ENCODE assay signal across 8 cellular contexts in the genomic region with DNA sequence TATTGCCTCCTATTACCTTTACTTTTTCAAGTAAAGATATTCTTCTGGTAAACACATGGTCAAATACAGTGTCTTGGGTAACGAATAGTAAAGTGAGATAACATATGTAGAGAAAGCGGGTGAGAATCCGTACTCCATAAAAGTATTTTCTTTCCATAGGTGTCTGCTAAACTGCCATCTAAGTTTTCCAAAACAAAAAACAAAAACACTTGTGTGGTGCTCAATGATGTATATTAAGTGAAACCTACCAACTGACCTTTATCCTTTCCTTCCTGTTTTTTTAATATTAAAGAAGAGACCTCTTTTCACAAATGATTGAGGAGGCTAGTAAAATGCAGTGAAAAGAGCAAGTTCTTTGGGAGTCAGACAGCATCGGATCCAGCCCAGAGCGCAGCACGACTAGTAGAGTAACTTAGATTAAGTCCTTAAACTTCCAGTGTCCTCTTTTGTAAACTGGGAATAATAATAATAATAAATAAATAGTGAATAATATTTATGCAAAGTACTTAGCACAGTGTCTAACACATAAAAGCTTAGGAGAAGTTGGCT. TPM values are rescaled to one million over a fixed set of nuclear protein-coding genes. Genes with fewer than 3 reads are reported as not detected.
DNase-seq lines count a peak whose midpoint lies in the region; ATAC-seq, FAIRE-seq and TF ChIP-seq lines count a peak whose summit lies in the region.

No MANE protein-coding gene starts in this region.

- H3K9me1 ChIP-seq in keratinocyte (ENCODE audit: control insufficient read depth, extremely low read depth, insufficient read depth, low read length), result no peaks in the 10 kb centered on the region

- H3K27me3 ChIP-seq in BLaER1 (no peaks in the 10 kb centered on the region), keratinocyte (ENCODE audit: control insufficient read depth, extremely low read depth, insufficient read depth, low read length) (no peaks in the 10 kb centered on the region), upper lobe of right lung (no peaks in the 10 kb centered on the region)

- H3K4me2 ChIP-seq in BLaER1 (peak overlapping the region; percentile 95), keratinocyte (ENCODE audit: control insufficient read depth, extremely low read depth, insufficient read depth, low read depth, low read length) (peak overlapping the region; percentile 91)

- H3K9ac ChIP-seq in BLaER1 (peak overlapping the region; percentile 88), keratinocyte (ENCODE audit: control insufficient read depth, extremely low read depth, insufficient read depth, low read length) (peak overlapping the region; percentile 99)

- ATAC-seq in upper lobe of right lung (no peak), HG02571 (IDR thresholded peaks at IDR 0.05; ENCODE audit: unreplicated experiment) (no peak)

- dilution Hi-C loops in keratinocyte (cut with MboI; ENCODE audit: extremely low pct_ligation_motif_present, low sequenced_read_pairs), result no loop called here

- no peak for TF ChIP-seq CTCF in HEK293 (tag by site-specific recombination; IDR thresholded peaks at IDR 0.05)
- TF ChIP-seq CTCF in WI38 (IDR thresholded peaks at IDR 0.05; ENCODE audit: low read depth, low read length), result no peak
- TF ChIP-seq CTCF in keratinocyte (optimal IDR thresholded peaks at IDR 0.05 in 1 of 3, IDR thresholded peaks at IDR 0.05 in 1 of 3, conservative IDR thresholded peaks at IDR 0.05 in 1 of 3; ENCODE audit: extremely low read depth in 1 of 3, insufficient read depth in 2 of 3, low read length in 3 of 3), result no peak
- TF ChIP-seq CTCF in upper lobe of right lung (IDR thresholded peaks at IDR 0.05), result no peak

- H4K20me1 ChIP-seq in BLaER1 (peaks cover 7% of the 10 kb centered on the region; the same call in 1 of the 2 replicates), keratinocyte (ENCODE audit: control insufficient read depth, extremely low read depth, insufficient read depth, low read length) (no peaks in the 10 kb centered on the region)

- H3K36me3 ChIP-seq in BLaER1 (peaks cover 23% of the 10 kb centered on the region), HEK293 (ENCODE audit: control insufficient read depth in 2 of 2, insufficient read depth in 1 of 2, low read length in 2 of 2) (peaks cover 0 to 9% of the 10 kb centered on the region in 2 experiments; a peak in 1 of 3 replicates), keratinocyte (ENCODE audit: control insufficient read depth in 2 of 2, extremely low read depth in 1 of 2, insufficient read depth in 2 of 2, low read length in 2 of 2) (peaks cover 0 to 3% of the 10 kb centered on the region in 2 experiments), upper lobe of right lung (peaks cover 3% of the 10 kb centered on the region)

- peak overlapping the region; percentile 87 for H3K27ac ChIP-seq in BLaER1
- no peak overlapping the region; the same call in 1 of the 2 replicates for H3K27ac ChIP-seq in HEK293 (ENCODE audit: extremely low read depth, low read depth, low read length)
- H3K27ac ChIP-seq in keratinocyte (ENCODE audit: control insufficient read depth, insufficient read depth, low read length), result peak overlapping the region; percentile 97
- peak overlapping the region; percentile 88 for H3K27ac ChIP-seq in upper lobe of right lung

- no peak for FAIRE-seq in keratinocyte (lab: Jason Lieb, UNC)

- H3K4me3 ChIP-seq in BLaER1 (peak overlapping the region; percentile 84), HEK293 (ENCODE audit: low read depth, low read length) (peak overlapping the region; percentile 84), WI38 (ENCODE audit: low read depth, low read length) (peak overlapping the region; percentile 97), keratinocyte (ENCODE audit: control insufficient read depth in 2 of 3, extremely low read depth in 1 of 3, insufficient read depth in 2 of 3, low read depth in 1 of 3, low read length in 3 of 3) (peak overlapping the region in 2 of 3 experiments; percentile 93), upper lobe of right lung (peak overlapping the region; percentile 97)

- H2AFZ ChIP-seq in keratinocyte (ENCODE audit: control insufficient read depth, low read length), result peak overlapping the region; percentile 87

- POLR2A ChIA-PET in HEK293 (lab: Yijun Ruan, JAX), result interaction anchor here (0.6 to 2.2 kb wide), 6 partner anchors 69 to 1060 kb away, joined by 3 to 6 read pairs (median 3); partner anchors contain the start of genes E2F3 and SOX4

- CTCF ChIA-PET in HEK293 (lab: Yijun Ruan, JAX), result interaction anchor here (0.6 to 1.5 kb wide), 4 partner anchors 12 to 241 kb away, joined by 3 to 4 read pairs (median 3); no protein-coding TSS in a partner anchor

- H3K4me1 ChIP-seq in BLaER1, result peaks cover 22% of the 10 kb centered on the region
- no peaks in the 10 kb centered on the region for H3K4me1 ChIP-seq in HEK293 (ENCODE audit: control insufficient read depth, insufficient read depth, low read length)
- H3K4me1 ChIP-seq in keratinocyte (ENCODE audit: control insufficient read depth, extremely low read depth, insufficient read depth, low read length), result peaks cover 8% of the 10 kb centered on the region
- peaks cover 5% of the 10 kb centered on the region for H3K4me1 ChIP-seq in upper lobe of right lung

- H3K9me3 ChIP-seq in BLaER1, result no peaks in the 10 kb centered on the region
- H3K9me3 ChIP-seq in HEK293 (ENCODE audit: control insufficient read depth, insufficient read depth, low read depth, low read length), result no peaks in the 10 kb centered on the region
- no peaks in the 10 kb centered on the region for H3K9me3 ChIP-seq in keratinocyte (ENCODE audit: control insufficient read depth, low read depth, low read length)
- H3K9me3 ChIP-seq in upper lobe of right lung, result no peaks in the 10 kb centered on the region

- intact Hi-C loops in upper lobe of right lung (cut with DNase I), result no loop called here

- DNase-seq in keratinocyte (ENCODE audit: low read depth, low spot score) (no peak), upper lobe of right lung (no peak), anterior cingulate cortex (lab: John Stamatoyannopoulos, UW) (no peak), DMS153 treated with DMSO at 0.1 percent for 48 hours (lab: John Stamatoyannopoulos, UW; ENCODE audit: unreplicated experiment) (no peak)

- H3K79me2 ChIP-seq in keratinocyte (ENCODE audit: control insufficient read depth, insufficient read depth, low read length), result peaks cover 20% of the 10 kb centered on the region

TF ChIP-seq in HEK293, 187 proteins besides CTCF, POLR2A, EP300 and RAD21:
- TF ChIP-seq ZNF558 (tag by site-specific recombination; IDR thresholded peaks at IDR 0.05) (0 out of 2 replicates have a peak, but pooled peaks have one; percentile 16), IKZF3 (tag by site-specific recombination; IDR thresholded peaks at IDR 0.05) (0 out of 2 replicates have a peak, but pooled peaks have one; percentile 12), ZNF354C (tag by site-specific recombination; IDR thresholded peaks at IDR 0.05; ENCODE audit: borderline replicate concordance, low read depth) (no peak), ZNF707 (tag by site-specific recombination; IDR thresholded peaks at IDR 0.05) (no peak), ZNF335 (tag by site-specific recombination; conservative IDR thresholded peaks at IDR 0.05) (peak; percentile 62)

RNA-seq across cellular contexts. Expression of gene CDKAL1, which starts 0.4 kb away (rescaled TPM):
- polyA plus RNA-seq in keratinocyte, result 5.3 to 5.9 TPM (median 5.6 TPM) in 3 replicates
- polyA plus RNA-seq in keratinocyte (2011; ENCODE audit: low read depth), result 6.0 TPM
- 3.3 and 6.3 TPM in 2 replicates for polyA plus RNA-seq in keratinocyte (2011; cell fraction: cytosol; rRNA removed)
- 6.4 and 7.8 TPM in 2 replicates for polyA plus RNA-seq in keratinocyte (2011; cell fraction: nucleus; rRNA removed)
- polyA plus RNA-seq in keratinocyte (2012; ENCODE audit: low replicate concordance), result 5.0 and 5.2 TPM in 2 replicates
- 4.3 to 12.6 TPM (median 8.4 TPM) in 3 replicates for polyA minus RNA-seq in keratinocyte
- polyA minus RNA-seq in keratinocyte (2011; cell fraction: cytosol; rRNA and poly(A)+ RNA removed), result 9.8 TPM
- polyA minus RNA-seq in keratinocyte (2011; cell fraction: nucleus; rRNA and poly(A)+ RNA removed), result 7.7 and 14.7 TPM in 2 replicates
- total RNA-seq in upper lobe of right lung, result 16.0 TPM
